ENCODE assay signal across 8 cellular contexts in the genomic region with DNA sequence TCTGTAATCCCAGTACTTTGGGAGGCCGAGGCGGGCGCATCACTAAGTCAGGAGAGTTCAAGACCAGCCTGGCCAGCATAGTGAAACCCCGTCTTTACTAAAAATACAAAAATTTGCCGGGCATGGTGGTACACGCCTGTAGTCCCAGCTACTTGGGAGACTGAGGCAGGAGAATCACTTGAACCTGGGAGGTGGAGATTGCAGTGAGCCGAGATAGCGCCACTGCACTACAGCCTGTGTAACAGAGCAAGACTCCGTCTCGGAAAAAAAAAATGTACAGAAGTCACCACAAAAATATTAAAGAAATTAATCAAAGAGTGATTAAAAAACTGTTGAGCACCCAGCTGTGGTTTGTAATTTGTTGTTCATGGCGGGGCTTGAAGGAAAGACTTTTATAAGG. TPM values are rescaled to one million over a fixed set of nuclear protein-coding genes. Genes with fewer than 3 reads are reported as not detected.
DNase-seq lines count a peak whose midpoint lies in the region; ATAC-seq and TF ChIP-seq lines count a peak whose summit lies in the region.
"Not testable (repeated sequence)": the region's sequence is repeated elsewhere in the genome, so short reads cannot be mapped to it uniquely, and the experiment has no call there.

No MANE protein-coding gene starts in this region.

- peak overlapping the region; percentile 100 for H3K27ac Mint-ChIP-seq in activated CD4-positive, alpha-beta T cell treated with anti-CD3 and anti-CD28 coated beads, Interleukin-2, amount 10 ng/mL, durations not matched to agents 7 days and 5 days

- peaks cover 40% of the 10 kb centered on the region for H3K4me1 Mint-ChIP-seq in activated CD4-positive, alpha-beta T cell treated with anti-CD3 and anti-CD28 coated beads, Interleukin-2, amount 10 ng/mL, durations not matched to agents 7 days and 5 days

- 9 to 17% methylated on average over 11 of the region's 11 CpGs for WGBS in lung, 2 donors
- WGBS in psoas muscle, 3 donors, result 13 to 19% (median 18%) methylated on average over 11 of the region's 11 CpGs
- 4% methylated on average over 11 of the region's 11 CpGs for WGBS in urinary bladder

- TF ChIP-seq POLR2A in NB4 (IDR thresholded peaks at IDR 0.05; ENCODE audit: extremely low read depth, insufficient read length); breast epithelium (IDR thresholded peaks at IDR 0.05): not testable (repeated sequence)

- not testable (repeated sequence) for H3K27me3 Mint-ChIP-seq in activated CD4-positive, alpha-beta T cell treated with anti-CD3 and anti-CD28 coated beads, Interleukin-2, amount 10 ng/mL, durations not matched to agents 7 days and 5 days

- CTCF ChIA-PET in activated CD4-positive, alpha-beta T cell treated with anti-CD3 and anti-CD28 coated beads, Interleukin-2, amount 10 ng/mL, durations not matched to agents 7 days and 5 days (lab: Charles Lee), result interaction anchor here (0.6 to 1.2 kb wide), 3 partner anchors 10 to 1358 kb away, joined by 3 read pairs; no protein-coding TSS in a partner anchor

- H3K4me1 ChIP-seq in breast epithelium; lung (ENCODE audit: control insufficient read depth in 2 of 2, insufficient read depth in 2 of 2, low read length in 2 of 2); psoas muscle; urinary bladder (ENCODE audit: insufficient read depth): not testable (repeated sequence)

- not testable (repeated sequence) for DNase-seq in NB4 (ENCODE audit: low read depth); activated CD4-positive, alpha-beta T cell treated with anti-CD3 and anti-CD28 coated beads, Interleukin-2, amount 10 ng/mL, durations not matched to agents 7 days and 5 days; breast epithelium (ENCODE audit: low spot score in 2 of 2); lung (ENCODE audit: low spot score); psoas muscle
- DNase-seq in fibroblast of the aortic adventitia (ENCODE audit: low read depth), result peak; percentile 11

- H3K27ac ChIP-seq in breast epithelium (peak overlapping the region; percentile 91 to 93), lung (ENCODE audit: low read depth in 1 of 2, low read length in 1 of 2) (peak overlapping the region in 1 of 2 donors; percentile 96)
- not testable (repeated sequence) for H3K27ac ChIP-seq in psoas muscle; urinary bladder (ENCODE audit: low read depth)

- not testable (repeated sequence) for H3K27me3 ChIP-seq in breast epithelium; lung (ENCODE audit: control insufficient read depth, insufficient read depth); psoas muscle (ENCODE audit: insufficient read depth in 3 of 3, low read length in 2 of 3)

- H3K36me3 ChIP-seq in breast epithelium; lung (ENCODE audit: control insufficient read depth in 2 of 2, insufficient read depth in 2 of 2, low read length in 2 of 2); urinary bladder (ENCODE audit: insufficient read depth): not testable (repeated sequence)
- H3K36me3 ChIP-seq in psoas muscle (ENCODE audit: insufficient read depth in 1 of 2, low read depth in 1 of 2), result peaks cover 3 to 25% of the 10 kb centered on the region in 2 donors

- not testable (repeated sequence) for TF ChIP-seq CTCF in NB4 (IDR thresholded peaks at IDR 0.05; ENCODE audit: low read depth, low read length); breast epithelium (IDR thresholded peaks at IDR 0.05); fibroblast of the aortic adventitia (IDR thresholded peaks at IDR 0.05; ENCODE audit: insufficient read depth, low read length); lung (IDR thresholded peaks at IDR 0.05; ENCODE audit: control extremely low read depth, extremely low read depth); psoas muscle (IDR thresholded peaks at IDR 0.05)

- peak overlapping the region; percentile 96 for H3K4me3 Mint-ChIP-seq in activated CD4-positive, alpha-beta T cell treated with anti-CD3 and anti-CD28 coated beads, Interleukin-2, amount 10 ng/mL, durations not matched to agents 7 days and 5 days

- POLR2A ChIA-PET in activated CD4-positive, alpha-beta T cell treated with anti-CD3 and anti-CD28 coated beads, Interleukin-2, amount 10 ng/mL, durations not matched to agents 7 days and 5 days (lab: Charles Lee), result interaction anchor here (0.6 to 1.5 kb wide), 2 partner anchors 59 to 98 kb away, joined by 3 to 4 read pairs; partner anchors contain the start of gene ZNF85

- peaks cover 51% of the 10 kb centered on the region for H3K36me3 Mint-ChIP-seq in activated CD4-positive, alpha-beta T cell treated with anti-CD3 and anti-CD28 coated beads, Interleukin-2, amount 10 ng/mL, durations not matched to agents 7 days and 5 days (ENCODE audit: low read depth)

- intact Hi-C loops in breast epithelium (cut with DNase I; ENCODE audit: low total_unique reads); psoas muscle (cut with DNase I): not testable (repeated sequence)

- not testable (repeated sequence) for H3K9me3 Mint-ChIP-seq in activated CD4-positive, alpha-beta T cell treated with anti-CD3 and anti-CD28 coated beads, Interleukin-2, amount 10 ng/mL, durations not matched to agents 7 days and 5 days

- H3K9me3 ChIP-seq in breast epithelium; lung (ENCODE audit: control insufficient read depth in 2 of 2, insufficient read depth in 1 of 2, low read length in 1 of 2); psoas muscle: not testable (repeated sequence)

- not testable (repeated sequence) for ATAC-seq in lung (ENCODE audit: insufficient read depth, low FRiP score); psoas muscle

- H3K4me3 ChIP-seq in GM08714 (ENCODE audit: low read length) (peak overlapping the region; percentile 79), NB4 (ENCODE audit: low read depth, low read length) (peak overlapping the region; percentile 81), breast epithelium (peak overlapping the region; percentile 50 to 87 (median 79)), fibroblast of the aortic adventitia (ENCODE audit: low read depth, low read length) (peak overlapping the region; percentile 89), lung (peak overlapping the region; percentile 95), psoas muscle (peak overlapping the region; percentile 77), urinary bladder (ENCODE audit: low read depth, low read length) (peak overlapping the region; percentile 69)

RNA-seq across cellular contexts. Expression of gene ZNF430, which starts 0.8 kb away (rescaled TPM):
- total RNA-seq in activated CD4-positive, alpha-beta T cell treated with anti-CD3 and anti-CD28 coated beads, Interleukin-2, amount 10 ng/mL, durations not matched to agents 7 days and 5 days, result 10 to 100 TPM; 24.6 to 26.2 TPM
- total RNA-seq in breast epithelium, result 10 to 100 TPM in 2 of 3 donors, 1 to 10 TPM in 1; 8.3 to 19.0 (median 10.2) TPM
- 5.6 and 9.9 TPM in 2 replicates for total RNA-seq in fibroblast of the aortic adventitia (ENCODE audit: low replicate concordance)
- total RNA-seq in lung, result 10 to 100 TPM; 14.5 to 17.2 TPM
- polyA plus RNA-seq in lung, result 1 to 10 TPM; 2.8 to 3.2 TPM
- 1 to 10 TPM; 2.5 to 3.9 (median 2.8) TPM for total RNA-seq in psoas muscle
- polyA plus RNA-seq in psoas muscle, result 1 to 10 TPM in 2 of 3 donors, under 1 TPM in 1; 0.98 to 2.3 (median 1.2) TPM
- 25.9 TPM for total RNA-seq in urinary bladder
- polyA plus RNA-seq in urinary bladder, result 3.7 TPM
